20 cellular contexts compared by ENCODE assay signal in genomic region chr6:21729431-21729830, GRCh38.
"Had no signal": no experiment of that assay in that cellular context is flagged by ENCODE, and none has a peak within 500 bp of the region (broad histone marks: within the 10 kb centered on the region; RNA-seq: fewer than 3 reads in every experiment).

No MANE protein-coding gene starts in this region.

- H3K4me3 ChIP-seq: hepatocyte, mucosa of descending colon, pancreas, spleen, testis, upper lobe of left lung had no signal

- H3K36me3 Mint-ChIP-seq: activated naive CD4-positive, alpha-beta T cell treated with anti-CD3 and anti-CD28 coated beads, Interleukin-2, amount 10 ng/mL, durations not matched to agents 7 days and 5 days; naive B cell; stimulated activated memory B cell treated with anti-CD40 and anti-IgM and Interleukin-4, amounts not matched to agents 10 μg/mL and 1 μg/mL and 100 μg/mL, for 72 hours had no signal

- H3K4me2 ChIP-seq: hepatocyte had no signal

- H3K27ac Mint-ChIP-seq: activated CD4-positive, alpha-beta T cell treated with anti-CD3 and anti-CD28 coated beads, Interleukin-2, amount 10 ng/mL, durations not matched to agents 7 days and 5 days; activated naive CD4-positive, alpha-beta T cell treated with anti-CD3 and anti-CD28 coated beads, Interleukin-2, amount 10 ng/mL, durations not matched to agents 7 days and 5 days; effector memory CD8-positive, alpha-beta T cell; stimulated activated memory B cell treated with anti-CD40 and anti-IgM and Interleukin-4, amounts not matched to agents 10 μg/mL and 1 μg/mL and 100 μg/mL, for 72 hours had no signal

- H3K4me1 Mint-ChIP-seq: activated CD4-positive, alpha-beta T cell treated with anti-CD3 and anti-CD28 coated beads, Interleukin-2, amount 10 ng/mL, durations not matched to agents 7 days and 5 days; activated naive CD4-positive, alpha-beta T cell treated with anti-CD3 and anti-CD28 coated beads, Interleukin-2, amount 10 ng/mL, durations not matched to agents 7 days and 5 days; naive B cell; stimulated activated memory B cell treated with anti-CD40 and anti-IgM and Interleukin-4, amounts not matched to agents 10 μg/mL and 1 μg/mL and 100 μg/mL, for 72 hours had no signal

- H3K9me3 ChIP-seq: mucosa of descending colon, pancreas, spleen, testis, upper lobe of left lung had no signal

- H3K27me3 ChIP-seq: foreskin keratinocyte, hepatocyte, pancreas, spleen, testis, upper lobe of left lung had no signal

- H3K27ac ChIP-seq: foreskin keratinocyte, hepatocyte, pancreas, testis, upper lobe of left lung had no signal

- H3K27me3 Mint-ChIP-seq: activated CD4-positive, alpha-beta T cell treated with anti-CD3 and anti-CD28 coated beads, Interleukin-2, amount 10 ng/mL, durations not matched to agents 7 days and 5 days; activated naive CD4-positive, alpha-beta T cell treated with anti-CD3 and anti-CD28 coated beads, Interleukin-2, amount 10 ng/mL, durations not matched to agents 7 days and 5 days; effector memory CD8-positive, alpha-beta T cell; naive B cell; stimulated activated memory B cell treated with anti-CD40 and anti-IgM and Interleukin-4, amounts not matched to agents 10 μg/mL and 1 μg/mL and 100 μg/mL, for 72 hours had no signal

- DNase-seq: activated CD4-positive, alpha-beta T cell treated with anti-CD3 and anti-CD28 coated beads, Interleukin-2, amount 10 ng/mL, durations not matched to agents 7 days and 5 days; activated CD8-positive, alpha-beta memory T cell treated with anti-CD3 and anti-CD28 coated beads, Interleukin-2, amount 50 U/mL, for 4 hours; activated naive CD4-positive, alpha-beta T cell treated with anti-CD3 and anti-CD28 coated beads, Interleukin-2, amount 10 ng/mL, durations not matched to agents 7 days and 5 days; activated T-cell treated with anti-CD3 and anti-CD28 coated beads, Interleukin-2, amount 50 U/mL, for 4 hours; aorta; dermis blood vessel endothelial cell; effector memory CD8-positive, alpha-beta T cell; foreskin keratinocyte; islet precursor cell; mucosa of descending colon; naive B cell; pancreas; spleen; stimulated activated CD4-positive, alpha-beta T cell treated with anti-CD3 and anti-CD28 coated beads, Interleukin-4, amount 100 ng/mL, for 4 hours; T-helper 1 cell; T-helper 9 cell; testis; upper lobe of left lung had no signal

- H3K36me3 ChIP-seq: pancreas, spleen, upper lobe of left lung had no signal

- H3K9me3 Mint-ChIP-seq: activated CD4-positive, alpha-beta T cell treated with anti-CD3 and anti-CD28 coated beads, Interleukin-2, amount 10 ng/mL, durations not matched to agents 7 days and 5 days; activated naive CD4-positive, alpha-beta T cell treated with anti-CD3 and anti-CD28 coated beads, Interleukin-2, amount 10 ng/mL, durations not matched to agents 7 days and 5 days; activated T-cell treated with anti-CD3 and anti-CD28 coated beads, Interleukin-2, amount 50 U/mL, for 4 hours; effector memory CD8-positive, alpha-beta T cell; naive B cell had no signal

- H2AFZ ChIP-seq: hepatocyte had no signal

- H3K4me3 Mint-ChIP-seq: activated CD4-positive, alpha-beta T cell treated with anti-CD3 and anti-CD28 coated beads, Interleukin-2, amount 10 ng/mL, durations not matched to agents 7 days and 5 days; activated naive CD4-positive, alpha-beta T cell treated with anti-CD3 and anti-CD28 coated beads, Interleukin-2, amount 10 ng/mL, durations not matched to agents 7 days and 5 days; activated T-cell treated with anti-CD3 and anti-CD28 coated beads, Interleukin-2, amount 50 U/mL, for 4 hours; effector memory CD8-positive, alpha-beta T cell; naive B cell; stimulated activated memory B cell treated with anti-CD40 and anti-IgM and Interleukin-4, amounts not matched to agents 10 μg/mL and 1 μg/mL and 100 μg/mL, for 72 hours had no signal

- H3K4me1 ChIP-seq: pancreas, testis had no signal
